In genomic region chr3:193593666-193594025, GRCh38 we compare ENCODE assay signal across 8 cellular contexts. TPM values are rescaled to one million over a fixed set of nuclear protein-coding genes. Genes with fewer than 3 reads are reported as not detected.
DNase-seq lines count a peak whose midpoint lies in the region; ATAC-seq and TF ChIP-seq lines count a peak whose summit lies in the region.

No MANE protein-coding gene starts in this region.

- peak; percentile 24 for ATAC-seq in HG03139 (IDR thresholded peaks at IDR 0.05; ENCODE audit: unreplicated experiment)

- H3K4me1 ChIP-seq in iPS DF 6.9 (ENCODE audit: control insufficient read depth, insufficient read depth, low read length), result no peaks in the 10 kb centered on the region
- H3K4me1 ChIP-seq in smooth muscle cell (ENCODE audit: low read depth), result peaks cover 19% of the 10 kb centered on the region

- POLR2A ChIA-PET in RWPE1 (lab: Yijun Ruan, JAX; ENCODE audit: low non-redundant PET), result no interaction called here

- peak overlapping the region; percentile 93 for H3K9ac ChIP-seq in smooth muscle cell (ENCODE audit: low read depth)

- H3K9me3 ChIP-seq in iPS DF 6.9 (ENCODE audit: control insufficient read depth, insufficient read depth, low read length) (no peaks in the 10 kb centered on the region), smooth muscle cell (replicated peaks; ENCODE audit: low read depth) (no peaks in the 10 kb centered on the region)

- H3K27ac ChIP-seq in RWPE1 (peak overlapping the region; percentile 85), iPS DF 6.9 (ENCODE audit: low read length) (no peak overlapping the region), smooth muscle cell (ENCODE audit: low read depth) (peak overlapping the region; percentile 83)

- no peaks in the 10 kb centered on the region for H3K36me3 ChIP-seq in iPS DF 6.9 (ENCODE audit: control insufficient read depth, insufficient read depth, low read length)
- H3K36me3 ChIP-seq in smooth muscle cell (ENCODE audit: low read depth), result no peaks in the 10 kb centered on the region

- peaks cover 41% of the 10 kb centered on the region for H4K20me1 ChIP-seq in smooth muscle cell (ENCODE audit: low read depth)

- CTCF ChIA-PET in RWPE1 (lab: Yijun Ruan, JAX), result no interaction called here

- peaks cover 50% of the 10 kb centered on the region for H3K79me2 ChIP-seq in smooth muscle cell (ENCODE audit: low read depth)

- H3K4me3 ChIP-seq in iPS DF 6.9 (ENCODE audit: low read length), result peak overlapping the region; percentile 60
- peak overlapping the region; percentile 78 for H3K4me3 ChIP-seq in smooth muscle cell

- no peaks in the 10 kb centered on the region for H3F3A ChIP-seq in smooth muscle cell (ENCODE audit: low read depth)

- no peak for TF ChIP-seq CTCF in RWPE1 (conservative IDR thresholded peaks at IDR 0.05; ENCODE audit: low read depth)
- no peak for TF ChIP-seq CTCF in smooth muscle cell (IDR thresholded peaks at IDR 0.05; ENCODE audit: borderline replicate concordance, insufficient read depth, poor library complexity, severe bottlenecking)

- DNase-seq in NCI-H2196 (lab: John Stamatoyannopoulos, UW; ENCODE audit: unreplicated experiment) (peak; percentile 33), NCI-H2196 treated with DMSO at 0.1 percent for 48 hours (lab: John Stamatoyannopoulos, UW; ENCODE audit: unreplicated experiment) (no peak), RWPE1 (ENCODE audit: low spot score) (peak; percentile 30), amniotic epithelial cell (ENCODE audit: low read depth) (peak; percentile 17), iPS DF 6.9 (ENCODE audit: low read depth, low spot score) (no peak), smooth muscle cell (lab: John Stamatoyannopoulos, UW; ENCODE audit: unreplicated experiment) (no peak), NCI-H187 (lab: John Stamatoyannopoulos, UW) (no peak)

- no CpG with 5 or more reads among the region's 11 CpGs for WGBS in iPS DF 6.9 (ENCODE audit: insufficient coverage, insufficient read length)
- under 1% methylated on average over 11 of the region's 11 CpGs for WGBS in smooth muscle cell (ENCODE audit: low lambda C conversion rate)

- H3K27me3 ChIP-seq in iPS DF 6.9 (ENCODE audit: control insufficient read depth, insufficient read depth, low read length) (no peaks in the 10 kb centered on the region), smooth muscle cell (ENCODE audit: low read depth) (no peaks in the 10 kb centered on the region)

- H3K4me2 ChIP-seq in smooth muscle cell, result peak overlapping the region; percentile 93

- peak overlapping the region; percentile 98 for H2AFZ ChIP-seq in smooth muscle cell (ENCODE audit: low read depth)

RNA-seq across cellular contexts. Expression of gene OPA1, which starts 0.6 kb away (rescaled TPM):
- total RNA-seq in smooth muscle cell, result 56.0 and 103 TPM in 2 replicates
- 19.2 and 23.8 TPM in 2 replicates for polyA plus RNA-seq in smooth muscle cell

RNA-seq across cellular contexts. Expression of gene ATP13A4, which starts 39.0 kb away (rescaled TPM):
- total RNA-seq in smooth muscle cell, result 0.27 and 2.4 TPM in 2 replicates
- polyA plus RNA-seq in smooth muscle cell, result 0.46 and 0.50 TPM in 2 replicates

Comparison
In these comparisons a context has a peak if more than half of its experiments do, and no peak if none do; other contexts are left out.
1. DNase-seq: peak in NCI-H2196 (single experiment), RWPE1 (single experiment) and amniotic epithelial cell (single experiment); none in NCI-H2196 treated with DMSO at 0.1 percent for 48 hours (single experiment), iPS DF 6.9 (single experiment), smooth muscle cell (single experiment) and NCI-H187 (0 of 2).